In genomic region chr3:58422756-58423324, GRCh38 we compare ENCODE assay signal across 10 cellular contexts. TPM values are rescaled to one million over a fixed set of nuclear protein-coding genes. Genes with fewer than 3 reads are reported as not detected.
A peak's percentile ranks its signal among the peaks of the same experiment; 100 is the strongest.
DNase-seq lines count a peak whose midpoint lies in the region; ATAC-seq and TF ChIP-seq lines count a peak whose summit lies in the region.
"Had no signal": no experiment of that assay in that cellular context is flagged by ENCODE, and none has a peak within 500 bp of the region (broad histone marks: within the 10 kb centered on the region; RNA-seq: fewer than 3 reads in every experiment).

No MANE protein-coding gene starts in this region.

- peaks cover 0 to 2% (median 0%) of the 10 kb centered on the region in 3 donors for H3K4me1 Mint-ChIP-seq in T-cell

- no peaks in the 10 kb centered on the region for H3K79me2 ChIP-seq in DND-41 (ENCODE audit: insufficient read depth, low read length)
- no peaks in the 10 kb centered on the region for H3K79me2 ChIP-seq in neural cell (replicated peaks; ENCODE audit: insufficient read depth, low read length)

- H2AFZ ChIP-seq in DND-41 (ENCODE audit: low read depth, low read length) (no peak overlapping the region), neural cell (ENCODE audit: low read depth, low read length) (no peak overlapping the region)

- POLR2A ChIA-PET in T-cell (lab: Charles Lee) = interaction anchor here in 1 of 2 donors (0.6 kb wide), 1 partner anchor 87 kb away, joined by 8 read pairs; no protein-coding TSS in a partner anchor

- H4K20me1 ChIP-seq in DND-41 (ENCODE audit: insufficient read depth, low read length) (0 out of 2 replicates have a peak, but pooled peaks cover 3% of the 10 kb centered on the region), neural cell (ENCODE audit: insufficient read depth) (no peaks in the 10 kb centered on the region)

- no peaks in the 10 kb centered on the region for H3K9me3 ChIP-seq in DND-41 (ENCODE audit: insufficient read depth, low read length, severe bottlenecking)
- no peaks in the 10 kb centered on the region for H3K9me3 ChIP-seq in neural cell (ENCODE audit: low read length)

- ATAC-seq in DND-41 (ENCODE audit: insufficient read depth, low read depth) (peak; percentile 29; the same call in 1 of the 3 replicates), HG02938 (IDR thresholded peaks at IDR 0.05; ENCODE audit: unreplicated experiment) (no peak), GM19328 (IDR thresholded peaks at IDR 0.05; ENCODE audit: unreplicated experiment) (no peak), T-cell (replicated peaks in 1 of 4) (no peak)

- H3K27me3 ChIP-seq in DND-41 (ENCODE audit: insufficient read depth, low read length, poor library complexity) = no peaks in the 10 kb centered on the region
- no peaks in the 10 kb centered on the region for H3K27me3 ChIP-seq in neural cell (ENCODE audit: insufficient read depth, low read depth, low read length)

- H3K27ac ChIP-seq in DND-41 (ENCODE audit: low read length) (no peak overlapping the region), neural cell (ENCODE audit: low read length) (no peak overlapping the region)

- H3K4me3 Mint-ChIP-seq in T-cell = no peak overlapping the region

- no peak for TF ChIP-seq POLR2A in NB4 (IDR thresholded peaks at IDR 0.05; ENCODE audit: extremely low read depth, insufficient read length)

- no peak overlapping the region for H3K4me3 ChIP-seq in DND-41 (ENCODE audit: low read depth in 1 of 2, low read length in 2 of 2)
- no peak overlapping the region for H3K4me3 ChIP-seq in NB4 (ENCODE audit: low read depth, low read length)
- H3K4me3 ChIP-seq in epithelial cell of proximal tubule (ENCODE audit: low read depth, low read length) = no peak overlapping the region
- H3K4me3 ChIP-seq in neural cell (ENCODE audit: low read length) = no peak overlapping the region

- TF ChIP-seq RAD21 in neural cell (conservative IDR thresholded peaks at IDR 0.05) = peak; percentile 33

- no peaks in the 10 kb centered on the region for H3K9me3 Mint-ChIP-seq in T-cell

- H3K36me3 ChIP-seq in DND-41 (ENCODE audit: insufficient read depth, low read length) (peaks cover 95% of the 10 kb centered on the region), neural cell (ENCODE audit: insufficient read depth, low read length) (peaks cover 3% of the 10 kb centered on the region)

- no peak for DNase-seq in DND-41
- DNase-seq in NB4 (ENCODE audit: low read depth) = peak; percentile 30
- DNase-seq in epithelial cell of proximal tubule (ENCODE audit: low read depth) = no peak
- no peak for DNase-seq in stimulated activated CD4-positive, alpha-beta T cell treated with anti-CD3 and anti-CD28 coated beads, Interleukin-4, amount 100 ng/mL, for 4 hours
- no peak for DNase-seq in T-cell
- DNase-seq: activated CD4-positive, alpha-beta T cell treated with anti-CD3 and anti-CD28 coated beads, Interleukin-2, amount 50 U/mL, for 1 hour; NCI-H226 had no signal

- no peaks in the 10 kb centered on the region for H3K4me1 ChIP-seq in DND-41 (ENCODE audit: insufficient read depth, low read length)

- H3K27me3 Mint-ChIP-seq in T-cell = no peaks in the 10 kb centered on the region

- H3K9ac ChIP-seq in DND-41 (ENCODE audit: low read depth, low read length) (no peak overlapping the region), neural cell (ENCODE audit: low read length) (no peak overlapping the region)

- TF ChIP-seq EP300 in neural cell (conservative IDR thresholded peaks at IDR 0.05; ENCODE audit: poor library complexity, severe bottlenecking) = no peak

- TF ChIP-seq CTCF in DND-41 (IDR thresholded peaks at IDR 0.05; ENCODE audit: borderline replicate concordance, extremely low read depth, low read length, poor library complexity, severe bottlenecking) (peak; percentile 14), NB4 (IDR thresholded peaks at IDR 0.05; ENCODE audit: low read depth, low read length) (no peak), epithelial cell of proximal tubule (conservative IDR thresholded peaks at IDR 0.05; ENCODE audit: low read depth, low read length) (peak; percentile 56), neural cell (IDR thresholded peaks at IDR 0.05; ENCODE audit: poor library complexity, severe bottlenecking) (peak; percentile 29)

- H3K4me2 ChIP-seq in DND-41 (ENCODE audit: insufficient read depth, low read length) (no peak overlapping the region), neural cell (ENCODE audit: low read length) (no peak overlapping the region)

- no peaks in the 10 kb centered on the region for H3K9me2 ChIP-seq in neural cell (ENCODE audit: insufficient read depth, low read length)

- peak overlapping the region in 1 of 2 donors; percentile 33 for H3K27ac Mint-ChIP-seq in T-cell

- CTCF ChIA-PET in T-cell (lab: Charles Lee) = no interaction called here

- H3F3A ChIP-seq in neural cell (ENCODE audit: insufficient read depth, low read length, poor library complexity, severe bottlenecking) = no peaks in the 10 kb centered on the region

- H3K36me3 Mint-ChIP-seq in T-cell = peaks cover 31% of the 10 kb centered on the region

TF ChIP-seq in neural cell, 6 proteins besides CTCF, POLR2A, EP300 and RAD21:
- no peak for TF ChIP-seq TAF1 (IDR thresholded peaks at IDR 0.05; ENCODE audit: low read depth)
- TF ChIP-seq, protein P1, sequence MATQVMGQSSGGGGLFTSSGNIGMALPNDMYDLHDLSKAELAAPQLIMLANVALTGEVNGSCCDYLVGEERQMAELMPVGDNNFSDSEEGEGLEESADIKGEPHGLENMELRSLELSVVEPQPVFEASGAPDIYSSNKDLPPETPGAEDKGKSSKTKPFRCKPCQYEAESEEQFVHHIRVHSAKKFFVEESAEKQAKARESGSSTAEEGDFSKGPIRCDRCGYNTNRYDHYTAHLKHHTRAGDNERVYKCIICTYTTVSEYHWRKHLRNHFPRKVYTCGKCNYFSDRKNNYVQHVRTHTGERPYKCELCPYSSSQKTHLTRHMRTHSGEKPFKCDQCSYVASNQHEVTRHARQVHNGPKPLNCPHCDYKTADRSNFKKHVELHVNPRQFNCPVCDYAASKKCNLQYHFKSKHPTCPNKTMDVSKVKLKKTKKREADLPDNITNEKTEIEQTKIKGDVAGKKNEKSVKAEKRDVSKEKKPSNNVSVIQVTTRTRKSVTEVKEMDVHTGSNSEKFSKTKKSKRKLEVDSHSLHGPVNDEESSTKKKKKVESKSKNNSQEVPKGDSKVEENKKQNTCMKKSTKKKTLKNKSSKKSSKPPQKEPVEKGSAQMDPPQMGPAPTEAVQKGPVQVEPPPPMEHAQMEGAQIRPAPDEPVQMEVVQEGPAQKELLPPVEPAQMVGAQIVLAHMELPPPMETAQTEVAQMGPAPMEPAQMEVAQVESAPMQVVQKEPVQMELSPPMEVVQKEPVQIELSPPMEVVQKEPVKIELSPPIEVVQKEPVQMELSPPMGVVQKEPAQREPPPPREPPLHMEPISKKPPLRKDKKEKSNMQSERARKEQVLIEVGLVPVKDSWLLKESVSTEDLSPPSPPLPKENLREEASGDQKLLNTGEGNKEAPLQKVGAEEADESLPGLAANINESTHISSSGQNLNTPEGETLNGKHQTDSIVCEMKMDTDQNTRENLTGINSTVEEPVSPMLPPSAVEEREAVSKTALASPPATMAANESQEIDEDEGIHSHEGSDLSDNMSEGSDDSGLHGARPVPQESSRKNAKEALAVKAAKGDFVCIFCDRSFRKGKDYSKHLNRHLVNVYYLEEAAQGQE (IDR thresholded peaks at IDR 0.05; ENCODE audit: borderline replicate concordance) = no peak
- no peak for TF ChIP-seq POLR2AphosphoS5 (IDR thresholded peaks at IDR 0.05)
- TF ChIP-seq SMC3 (conservative IDR thresholded peaks at IDR 0.05; ENCODE audit: poor library complexity) = peak; percentile 24
- no peak for TF ChIP-seq MXI1 (conservative IDR thresholded peaks at IDR 0.05; ENCODE audit: poor library complexity, severe bottlenecking)
- no peak for TF ChIP-seq EZH2 (IDR thresholded peaks at IDR 0.05; ENCODE audit: borderline replicate concordance, insufficient read depth, low read length, poor library complexity, severe bottlenecking)

RNA-seq across cellular contexts. Expression of gene PDHB, which starts 10.8 kb away (rescaled TPM):
- total RNA-seq in epithelial cell of proximal tubule (99.5 and 103 TPM in 2 replicates), T-cell (10 to 100 TPM; 27.0 to 54.2 (median 49.2) TPM)
- 154 and 201 TPM in 2 replicates for polyA plus RNA-seq in neural cell
- 88.9 and 108 TPM in 2 replicates for polyA minus RNA-seq in neural cell
